ENCODE assay signal across 29 cellular contexts in genomic region chr3:3992312-3992874, GRCh38.
"Had no signal": no experiment of that assay in that cellular context is flagged by ENCODE, and none has a peak within 500 bp of the region (broad histone marks: within the 10 kb centered on the region; RNA-seq: fewer than 3 reads in every experiment).

No MANE protein-coding gene starts in this region.

- H3K27ac Mint-ChIP-seq: activated CD4-positive, alpha-beta memory T cell treated with anti-CD3 and anti-CD28 coated beads, Interleukin-2, amount 10 ng/mL, durations not matched to agents 7 days and 5 days; activated CD4-positive, alpha-beta T cell treated with anti-CD3 and anti-CD28 coated beads for 36 hours; activated CD4-positive, alpha-beta T cell treated with anti-CD3 and anti-CD28 coated beads, Interleukin-2, amount 10 ng/mL, durations not matched to agents 7 days and 5 days; activated naive CD4-positive, alpha-beta T cell treated with anti-CD3 and anti-CD28 coated beads, Interleukin-2, amount 10 ng/mL, durations not matched to agents 7 days and 5 days; activated naive CD4-positive, alpha-beta T cell treated with anti-CD3 and anti-CD28 coated beads, Interleukin-2, amount 50 U/mL, for 72 hours; activated naive CD8-positive, alpha-beta T cell treated with anti-CD3 and anti-CD28 coated beads, Interleukin-2, amount 10 ng/mL, durations not matched to agents 7 days and 5 days; activated T-cell treated with anti-CD3 and anti-CD28 coated beads, Interleukin-2, amount 50 U/mL, for 24 hours; activated T-cell treated with anti-CD3 and anti-CD28 coated beads, Interleukin-2, amount 50 U/mL, for 72 hours; brain had no signal

- H3K27me3 Mint-ChIP-seq: activated CD4-positive, alpha-beta T cell treated with anti-CD3 and anti-CD28 coated beads, Interleukin-2, amount 10 ng/mL, durations not matched to agents 7 days and 5 days; activated naive CD4-positive, alpha-beta T cell treated with anti-CD3 and anti-CD28 coated beads, Interleukin-2, amount 10 ng/mL, durations not matched to agents 7 days and 5 days; activated T-cell treated with anti-CD3 and anti-CD28 coated beads, Interleukin-2, amount 50 U/mL, for 24 hours had no signal

- ATAC-seq: activated CD4-positive, alpha-beta T cell treated with anti-CD3 and anti-CD28 coated beads for 36 hours; activated naive CD4-positive, alpha-beta T cell treated with anti-CD3 and anti-CD28 coated beads, Interleukin-2, amount 50 U/mL, for 72 hours; activated T-cell treated with anti-CD3 and anti-CD28 coated beads, Interleukin-2, amount 50 U/mL, for 72 hours; gastroesophageal sphincter; heart right ventricle had no signal

- H3K27ac ChIP-seq: ascending aorta, breast epithelium, cardiac muscle cell, colonic mucosa, epithelial cell of prostate, esophagus squamous epithelium, gastroesophageal sphincter, heart right ventricle had no signal

- DNase-seq: activated CD4-positive, alpha-beta memory T cell treated with anti-CD3 and anti-CD28 coated beads, Interleukin-2, amount 10 ng/mL, durations not matched to agents 7 days and 5 days; activated CD4-positive, alpha-beta T cell treated with anti-CD3 and anti-CD28 coated beads for 36 hours; activated CD4-positive, alpha-beta T cell treated with anti-CD3 and anti-CD28 coated beads, Interleukin-2, amount 10 ng/mL, durations not matched to agents 7 days and 5 days; activated CD4-positive, alpha-beta T cell treated with anti-CD3 and anti-CD28 coated beads, Interleukin-2, amount 50 U/mL, for 4 hours; activated CD4-positive, CD25-positive, alpha-beta regulatory T cell; activated CD4-positive, CD25-positive, alpha-beta regulatory T cell treated with anti-CD3 and anti-CD28 coated beads, Interleukin-2, amount 50 U/mL, for 72 hours; activated CD8-positive, alpha-beta memory T cell treated with anti-CD3 and anti-CD28 coated beads, Interleukin-2, amount 50 U/mL, for 48 hours; activated gamma-delta T cell; activated naive CD4-positive, alpha-beta T cell; activated naive CD4-positive, alpha-beta T cell treated with anti-CD3 and anti-CD28 coated beads, Interleukin-2, amount 10 ng/mL, durations not matched to agents 7 days and 5 days; activated naive CD8-positive, alpha-beta T cell treated with anti-CD3 and anti-CD28 coated beads, Interleukin-2, amount 10 ng/mL, durations not matched to agents 7 days and 5 days; activated T-cell treated with anti-CD3 and anti-CD28 coated beads for 4 hours; activated T-cell treated with anti-CD3 and anti-CD28 coated beads, Interleukin-2, amount 50 U/mL, for 24 hours; activated T-cell treated with anti-CD3 and anti-CD28 coated beads, Interleukin-2, amount 50 U/mL, for 72 hours; central memory CD4-positive, alpha-beta T cell; cerebellar nuclear complex; colonic mucosa; effector CD8-positive, alpha-beta T cell; esophagus squamous epithelium; foreskin melanocyte; heart right ventricle; T-helper 2 cell had no signal

- H3K9me3 Mint-ChIP-seq: activated CD4-positive, alpha-beta T cell treated with anti-CD3 and anti-CD28 coated beads, Interleukin-2, amount 10 ng/mL, durations not matched to agents 7 days and 5 days; activated naive CD4-positive, alpha-beta T cell treated with anti-CD3 and anti-CD28 coated beads, Interleukin-2, amount 50 U/mL, for 72 hours; activated T-cell treated with anti-CD3 and anti-CD28 coated beads, Interleukin-2, amount 50 U/mL, for 24 hours had no signal

- H3K36me3 Mint-ChIP-seq: activated naive CD4-positive, alpha-beta T cell treated with anti-CD3 and anti-CD28 coated beads, Interleukin-2, amount 10 ng/mL, durations not matched to agents 7 days and 5 days; activated naive CD4-positive, alpha-beta T cell treated with anti-CD3 and anti-CD28 coated beads, Interleukin-2, amount 50 U/mL, for 72 hours; activated naive CD8-positive, alpha-beta T cell treated with anti-CD3 and anti-CD28 coated beads, Interleukin-2, amount 10 ng/mL, durations not matched to agents 7 days and 5 days had no signal

- H3K4me1 Mint-ChIP-seq: activated CD4-positive, alpha-beta memory T cell treated with anti-CD3 and anti-CD28 coated beads, Interleukin-2, amount 10 ng/mL, durations not matched to agents 7 days and 5 days; activated CD4-positive, alpha-beta T cell treated with anti-CD3 and anti-CD28 coated beads for 36 hours; activated CD4-positive, alpha-beta T cell treated with anti-CD3 and anti-CD28 coated beads, Interleukin-2, amount 10 ng/mL, durations not matched to agents 7 days and 5 days; activated naive CD4-positive, alpha-beta T cell treated with anti-CD3 and anti-CD28 coated beads, Interleukin-2, amount 10 ng/mL, durations not matched to agents 7 days and 5 days; activated naive CD8-positive, alpha-beta T cell treated with anti-CD3 and anti-CD28 coated beads, Interleukin-2, amount 10 ng/mL, durations not matched to agents 7 days and 5 days had no signal

- H3K4me3 Mint-ChIP-seq: activated CD4-positive, alpha-beta memory T cell treated with anti-CD3 and anti-CD28 coated beads, Interleukin-2, amount 10 ng/mL, durations not matched to agents 7 days and 5 days; activated CD4-positive, alpha-beta T cell treated with anti-CD3 and anti-CD28 coated beads for 36 hours; activated CD4-positive, alpha-beta T cell treated with anti-CD3 and anti-CD28 coated beads, Interleukin-2, amount 10 ng/mL, durations not matched to agents 7 days and 5 days; activated naive CD4-positive, alpha-beta T cell treated with anti-CD3 and anti-CD28 coated beads, Interleukin-2, amount 10 ng/mL, durations not matched to agents 7 days and 5 days; activated naive CD8-positive, alpha-beta T cell treated with anti-CD3 and anti-CD28 coated beads, Interleukin-2, amount 10 ng/mL, durations not matched to agents 7 days and 5 days; activated T-cell treated with anti-CD3 and anti-CD28 coated beads, Interleukin-2, amount 50 U/mL, for 24 hours; activated T-cell treated with anti-CD3 and anti-CD28 coated beads, Interleukin-2, amount 50 U/mL, for 72 hours; brain had no signal
